ENCODE assay signal across 24 cellular contexts in genomic region chr13:43107780-43108179, GRCh38.
DNase-seq lines count a peak whose midpoint lies in the region; TF ChIP-seq lines count a peak whose summit lies in the region.
"Had no signal": no experiment of that assay in that cellular context is flagged by ENCODE, and none has a peak within 500 bp of the region (broad histone marks: within the 10 kb centered on the region; RNA-seq: fewer than 3 reads in every experiment).

No MANE protein-coding gene starts in this region.

- TF ChIP-seq POLR2A in Peyer's patch (IDR thresholded peaks at IDR 0.05): no peak

- no peaks in the 10 kb centered on the region for H3K36me3 ChIP-seq in Peyer's patch
- H3K36me3 ChIP-seq: MG63 had no signal

- no peaks in the 10 kb centered on the region for H3K9me3 ChIP-seq in Peyer's patch
- H3K9me3 ChIP-seq: MG63, spleen had no signal

- H3K27ac ChIP-seq in Peyer's patch: no peak overlapping the region
- no peak overlapping the region for H3K27ac ChIP-seq in caudate nucleus (ENCODE audit: low read depth, low read length)
- H3K27ac ChIP-seq: SK-N-MC, spleen had no signal

- TF ChIP-seq CTCF in choroid plexus epithelial cell (conservative IDR thresholded peaks at IDR 0.05; ENCODE audit: low read depth, low read length) (no peak), Peyer's patch (IDR thresholded peaks at IDR 0.05) (no peak)

- DNase-seq in EH (ENCODE audit: low read depth): peak; percentile 51
- peak; percentile 33 for DNase-seq in LHCN-M2 (ENCODE audit: low read depth)
- DNase-seq in choroid plexus epithelial cell (ENCODE audit: low read depth): peak; percentile 24
- DNase-seq in renal cortical epithelial cell (ENCODE audit: low read depth): peak; percentile 13
- DNase-seq in GDM1 (lab: John Stamatoyannopoulos, UW): no peak
- DNase-seq in Peyer's patch: no peak
- no peak for DNase-seq in caudate nucleus (lab: John Stamatoyannopoulos, UW)
- DNase-seq: activated CD8-positive, alpha-beta T cell treated with anti-CD3 and anti-CD28 coated beads for 36 hours; anterior cingulate cortex; endodermal cell; islet precursor cell; MG63; natural killer cell; NCI-H1417; NCI-H2029 treated with DMSO at 0.1 percent for 48 hours; NCI-H2227 treated with DMSO at 0.1 percent for 48 hours; NCI-H774; occipital lobe; spleen; T-helper 2 cell; trophoblast cell had no signal

- H3K4me3 ChIP-seq in choroid plexus epithelial cell (ENCODE audit: low read depth, low read length) (no peak overlapping the region), Peyer's patch (no peak overlapping the region)
- H3K4me3 ChIP-seq: GM23338, K562, MG63, SK-N-MC, spleen had no signal

- H3K4me1 ChIP-seq in Peyer's patch: peaks cover 0 to 12% (median 0%) of the 10 kb centered on the region in 4 donors
- H3K4me1 ChIP-seq: spleen had no signal

- H3K27me3 ChIP-seq in Peyer's patch: no peaks in the 10 kb centered on the region
- H3K27me3 ChIP-seq: MG63, spleen had no signal

Comparison
In these comparisons a context has a peak if more than half of its experiments do, and no peak if none do; other contexts are left out.
1. DNase-seq: peak in EH (single experiment), LHCN-M2 (single experiment), choroid plexus epithelial cell (single experiment) and renal cortical epithelial cell (single experiment); none in GDM1 (single experiment), Peyer's patch (0 of 3) and caudate nucleus (0 of 61).